In the genomic region with DNA sequence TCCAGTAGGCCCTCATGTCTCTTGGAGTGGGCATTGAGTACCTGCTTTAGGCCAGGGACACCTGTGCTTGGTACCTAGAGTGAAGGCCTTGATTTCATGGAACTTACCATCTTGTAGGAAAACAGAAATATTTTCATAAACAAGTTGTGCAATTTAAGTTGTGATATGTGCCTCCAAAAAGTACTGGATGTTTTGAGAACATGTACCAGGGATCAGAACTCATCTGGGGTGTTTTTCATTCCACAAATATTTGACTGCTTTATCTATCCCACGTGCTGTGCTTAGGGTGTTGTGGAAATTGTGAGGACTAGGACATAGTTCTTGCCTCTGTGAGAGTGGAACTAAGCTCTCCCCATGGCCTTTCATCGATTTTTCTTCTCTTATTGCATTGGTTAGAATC, we compare ENCODE assay signal across 18 cellular contexts. TPM values are rescaled to one million over a fixed set of nuclear protein-coding genes. Genes with fewer than 3 reads are reported as not detected.
DNase-seq lines count a peak whose midpoint lies in the region; ATAC-seq, FAIRE-seq and TF ChIP-seq lines count a peak whose summit lies in the region.
"Had no signal": no experiment of that assay in that cellular context is flagged by ENCODE, and none has a peak within 500 bp of the region (broad histone marks: within the 10 kb centered on the region; RNA-seq: fewer than 3 reads in every experiment).

No MANE protein-coding gene starts in this region.

- TF ChIP-seq POLR2A in HepG2 (IDR thresholded peaks at IDR 0.05; ENCODE audit: insufficient read depth in 1 of 2, low read depth in 2 of 2, low read length in 2 of 2) (peak; percentile 14 to 33; a peak in 2 of 4 replicates), right lobe of liver (IDR thresholded peaks at IDR 0.05) (no peak), tibial nerve (IDR thresholded peaks at IDR 0.05) (no peak), ovary (IDR thresholded peaks at IDR 0.05) (no peak)

- H3K27me3 ChIP-seq in HepG2 (ENCODE audit: control insufficient read depth in 1 of 2, insufficient read depth in 2 of 2, low read length in 2 of 2) (no peaks in the 10 kb centered on the region), right lobe of liver (no peaks in the 10 kb centered on the region), lower lobe of right lung (ENCODE audit: low read depth) (no peaks in the 10 kb centered on the region), tibial nerve (no peaks in the 10 kb centered on the region), ovary (no peaks in the 10 kb centered on the region)

- intact Hi-C loops in HepG2 (cut with micrococcal nuclease; ENCODE audit: unreplicated experiment) = no loop called here
- intact Hi-C loops in right lobe of liver (cut with DNase I) = no loop called here
- intact Hi-C loops in lower lobe of right lung (cut with DNase I) = no loop called here
- intact Hi-C loops in ovary (cut with DNase I) = no loop called here

- H3K36me3 ChIP-seq in HepG2 (replicated peaks in 1 of 2; ENCODE audit: control insufficient read depth in 1 of 2, insufficient read depth in 2 of 2, low read length in 2 of 2) (peaks cover 60 to 95% of the 10 kb centered on the region in 2 experiments), right lobe of liver (no peaks in the 10 kb centered on the region), lower lobe of right lung (peaks cover 3% of the 10 kb centered on the region), tibial nerve (peaks cover 0 to 18% (median 0%) of the 10 kb centered on the region in 3 donors), ovary (no peaks in the 10 kb centered on the region)

- WGBS in HepG2 (ENCODE audit: low lambda C conversion rate) = 68% methylated on average over 2 of the region's 2 CpGs
- WGBS in right lobe of liver (ENCODE audit: insufficient coverage, low coverage, low lambda C conversion rate, missing lambda C conversion rate) = 78% methylated on average over 2 of the region's 2 CpGs
- WGBS in tibial nerve, 2 donors = 82% methylated on average over 2 of the region's 2 CpGs
- WGBS in ovary, 3 donors = 44 to 53% (median 51%) methylated on average over 2 of the region's 2 CpGs

- H3K4me2 ChIP-seq in HepG2 (ENCODE audit: low read depth, low read length) = peak overlapping the region; percentile 17

- H3K4me1 ChIP-seq in HepG2 (ENCODE audit: insufficient read depth, low read length) (peaks cover 100% of the 10 kb centered on the region), right lobe of liver (no peaks in the 10 kb centered on the region), lower lobe of right lung (no peaks in the 10 kb centered on the region), tibial nerve (peaks cover 0 to 12% (median 2%) of the 10 kb centered on the region in 4 donors), ovary (ENCODE audit: insufficient read depth) (no peaks in the 10 kb centered on the region)

- DNase-seq in HepG2 (ENCODE audit: low spot score) (no peak), right lobe of liver (no peak), lower lobe of right lung (no peak), tibial nerve (ENCODE audit: low spot score in 2 of 2) (no peak), anterior cingulate cortex (lab: John Stamatoyannopoulos, UW) (no peak), GOT3 (lab: John Stamatoyannopoulos, UW) (no peak), ovary (no peak)
- DNase-seq: CD8-positive, alpha-beta T cell; COR-L47; DMS153; DMS79 treated with DMSO at 0.1 percent for 48 hours; EL; GM23248 had no signal

- H2AFZ ChIP-seq in HepG2 (ENCODE audit: low read length) = no peak overlapping the region
- H2AFZ ChIP-seq: GM23248 had no signal

- TF ChIP-seq CTCF in HepG2 (CRISPR knock-in tag; IDR thresholded peaks at IDR 0.05) (no peak), right lobe of liver (IDR thresholded peaks at IDR 0.05) (no peak), lower lobe of right lung (IDR thresholded peaks at IDR 0.05) (no peak), tibial nerve (IDR thresholded peaks at IDR 0.05) (no peak), ovary (IDR thresholded peaks at IDR 0.05) (no peak)

- FAIRE-seq in HepG2 (lab: Jason Lieb, UNC) = peak; percentile 59
- FAIRE-seq: D721Med, G401.6, GM12891 had no signal

- TF ChIP-seq RAD21 in HepG2 (CRISPR knock-in tag; IDR thresholded peaks at IDR 0.05) = no peak; the same call in 1 of the 2 replicates

- H3K9ac ChIP-seq in HepG2 (ENCODE audit: insufficient read depth, low read depth, low read length) = no peak overlapping the region
- H3K9ac ChIP-seq: GM23248 had no signal

- H3K4me3 ChIP-seq in HepG2 (replicated peaks in 1 of 3; ENCODE audit: insufficient read depth in 1 of 3, low read depth in 2 of 3, low read length in 3 of 3) = peak overlapping the region in 1 of 3 experiments; percentile 5; a peak in 1 of 6 replicates
- H3K4me3 ChIP-seq in right lobe of liver = no peak overlapping the region
- no peak overlapping the region for H3K4me3 ChIP-seq in lower lobe of right lung
- no peak overlapping the region for H3K4me3 ChIP-seq in tibial nerve
- no peak overlapping the region for H3K4me3 ChIP-seq in ovary
- H3K4me3 ChIP-seq: GM23248 had no signal

- H3K9me3 ChIP-seq in HepG2 (ENCODE audit: low read length) = no peaks in the 10 kb centered on the region
- H3K9me3 ChIP-seq in right lobe of liver = no peaks in the 10 kb centered on the region
- H3K9me3 ChIP-seq in lower lobe of right lung = peaks cover 3% of the 10 kb centered on the region
- peaks cover 0 to 19% (median 0%) of the 10 kb centered on the region in 4 donors for H3K9me3 ChIP-seq in tibial nerve
- H3K9me3 ChIP-seq in ovary = no peaks in the 10 kb centered on the region

- H4K20me1 ChIP-seq in HepG2 (ENCODE audit: insufficient read depth, low read length) = peaks cover 99% of the 10 kb centered on the region

- POLR2A ChIA-PET in HepG2 (lab: Yijun Ruan, JAX) = interaction anchor here (2.0 kb wide), 1 partner anchor 9 kb away, joined by 5 read pairs; no protein-coding TSS in a partner anchor

- peaks cover 98% of the 10 kb centered on the region for H3K79me2 ChIP-seq in HepG2 (ENCODE audit: insufficient read depth, low read length)

- no peak for ATAC-seq in HepG2
- ATAC-seq in right lobe of liver = no peak
- ATAC-seq in lower lobe of right lung = no peak
- ATAC-seq: CD8-positive, alpha-beta T cell had no signal

- no peak overlapping the region for H3K27ac ChIP-seq in HepG2 (ENCODE audit: extremely low read length, insufficient read depth, low read length)
- H3K27ac ChIP-seq in right lobe of liver = no peak overlapping the region
- peak overlapping the region; percentile 38 for H3K27ac ChIP-seq in lower lobe of right lung
- H3K27ac ChIP-seq in tibial nerve = peak overlapping the region in 3 of 4 donors; percentile 3 to 83 (median 75)
- no peak overlapping the region for H3K27ac ChIP-seq in ovary
- H3K27ac ChIP-seq: 22Rv1, GM23248 had no signal

- no peak for TF ChIP-seq EP300 in HepG2 (IDR thresholded peaks at IDR 0.05; ENCODE audit: low read depth in 2 of 2, low read length in 2 of 2)
- no peak for TF ChIP-seq EP300 in HepG2 (CRISPR knock-in tag; IDR thresholded peaks at IDR 0.05; ENCODE audit: borderline replicate concordance)
- peak in 1 of 2 donors; percentile 28 for TF ChIP-seq EP300 in tibial nerve (IDR thresholded peaks at IDR 0.05)
- TF ChIP-seq EP300 in ovary (IDR thresholded peaks at IDR 0.05) = no peak

- in situ Hi-C loops in HepG2 (cut with HindIII; ENCODE audit: extremely low pct_ligation_motif_present, low pct_unique_long_range_greater_than_20kb) = no loop called here

- CTCF ChIA-PET in HepG2 (lab: Yijun Ruan, JAX; ENCODE audit: low intra/inter-chr PET ratio, low total read pairs) = no interaction called here

- BruUV-seq in HepG2 (replicated peaks; lab: Mats Ljungman, UMichigan) = no TSS peak

TF ChIP-seq in HepG2, 621 proteins besides CTCF, POLR2A, EP300 and RAD21 (continues in another document):
- TF ChIP-seq, protein P1, sequence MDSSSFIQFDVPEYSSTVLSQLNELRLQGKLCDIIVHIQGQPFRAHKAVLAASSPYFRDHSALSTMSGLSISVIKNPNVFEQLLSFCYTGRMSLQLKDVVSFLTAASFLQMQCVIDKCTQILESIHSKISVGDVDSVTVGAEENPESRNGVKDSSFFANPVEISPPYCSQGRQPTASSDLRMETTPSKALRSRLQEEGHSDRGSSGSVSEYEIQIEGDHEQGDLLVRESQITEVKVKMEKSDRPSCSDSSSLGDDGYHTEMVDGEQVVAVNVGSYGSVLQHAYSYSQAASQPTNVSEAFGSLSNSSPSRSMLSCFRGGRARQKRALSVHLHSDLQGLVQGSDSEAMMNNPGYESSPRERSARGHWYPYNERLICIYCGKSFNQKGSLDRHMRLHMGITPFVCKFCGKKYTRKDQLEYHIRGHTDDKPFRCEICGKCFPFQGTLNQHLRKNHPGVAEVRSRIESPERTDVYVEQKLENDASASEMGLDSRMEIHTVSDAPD (CRISPR knock-in tag; IDR thresholded peaks at IDR 0.05) = no peak
- 0 out of 2 replicates have a peak, but pooled peaks have one; percentile 38 for TF ChIP-seq POLR2AphosphoS5 (IDR thresholded peaks at IDR 0.05; ENCODE audit: low read depth, low read length)
- TF ChIP-seq DNMT1 (CRISPR knock-in tag; IDR thresholded peaks at IDR 0.05) = no peak

RNA-seq across cellular contexts. Expression of a gene that starts 8.8 kb away (rescaled TPM):
- total RNA-seq in HepG2 (2016; rRNA removed; fragmentation: Illumina TruSeq; extraction: Trizol) = 59.0 and 70.4 TPM in 2 replicates
- total RNA-seq in HepG2 (2016; cell fraction: cytosol; rRNA removed; fragmentation: Illumina TruSeq; extraction: Trizol; ENCODE audit: low read depth) = 19.9 and 25.5 TPM in 2 replicates
- 50.0 and 70.7 TPM in 2 replicates for total RNA-seq in HepG2 (2016; cell fraction: insoluble cytoplasmic fraction; rRNA removed; fragmentation: Illumina TruSeq; extraction: Trizol)
- 136 and 148 TPM in 2 replicates for total RNA-seq in HepG2 (2016; cell fraction: membrane; rRNA removed; fragmentation: Illumina TruSeq; extraction: Trizol)
- 61.9 and 70.6 TPM in 2 replicates for total RNA-seq in HepG2 (2016; cell fraction: nucleus; rRNA removed; fragmentation: Illumina TruSeq; extraction: Trizol)
- 86.1 and 121 TPM in 2 replicates for polyA plus RNA-seq in HepG2 (2011; rRNA removed)
- 22.3 and 49.7 TPM in 2 replicates for polyA plus RNA-seq in HepG2 (2011; cell fraction: cytosol; rRNA removed)
- polyA plus RNA-seq in HepG2 (2011; cell fraction: nucleus; rRNA removed) = 150 and 275 TPM in 2 replicates
- 58.7 and 76.3 TPM in 2 replicates for polyA plus RNA-seq in HepG2 (2012)
- 106 and 127 TPM in 2 replicates for polyA plus RNA-seq in HepG2 (2016; cell fraction: cytosol; fragmentation: Illumina TruSeq; extraction: Trizol; ENCODE audit: low read depth)
- 95.8 and 124 TPM in 2 replicates for polyA plus RNA-seq in HepG2 (2016; cell fraction: insoluble cytoplasmic fraction; fragmentation: Illumina TruSeq; extraction: Trizol; ENCODE audit: low read depth)
- polyA plus RNA-seq in HepG2 (2016; cell fraction: membrane; fragmentation: Illumina TruSeq; extraction: Trizol; ENCODE audit: low read depth) = 156 and 170 TPM in 2 replicates
- 155 and 169 TPM in 2 replicates for polyA plus RNA-seq in HepG2 (2016; cell fraction: nucleus; fragmentation: Illumina TruSeq; extraction: Trizol; ENCODE audit: insufficient read depth, low read depth)
- 0.02 and 110 TPM in 2 replicates for polyA minus RNA-seq in HepG2 (2011; rRNA and poly(A)+ RNA removed; ENCODE audit: low replicate concordance)
- 14.3 and 28.8 TPM in 2 replicates for polyA minus RNA-seq in HepG2 (2011; cell fraction: cytosol; rRNA and poly(A)+ RNA removed)
- 43.1 and 57.6 TPM in 2 replicates for polyA minus RNA-seq in HepG2 (2011; cell fraction: nucleus; rRNA and poly(A)+ RNA removed)
- total RNA-seq in right lobe of liver = 1 to 10 TPM in 5 of 6 experiments, under 1 TPM in 1; 0.69 to 2.6 (median 2.1) TPM
- total RNA-seq in lower lobe of right lung = 30.7 TPM
- total RNA-seq in tibial nerve = 10 to 100 TPM; 20.1 to 92.4 (median 43.1) TPM
- total RNA-seq in ovary = 10 to 100 TPM in 6 of 7 donors, 1 to 10 TPM in 1; 3.3 to 72.1 (median 17.4) TPM
- 1 to 10 TPM; 2.5 to 6.8 TPM for polyA plus RNA-seq in ovary
- total RNA-seq: GM23248 had no signal
- polyA plus RNA-seq: CD14-positive monocyte, GM23248 had no signal

Comparison
In these comparisons a context has a peak if more than half of its experiments do, and no peak if none do; other contexts are left out.
1. POLR2A ChIP-seq: peak in HepG2 (2 of 2); none in right lobe of liver (single experiment), tibial nerve (0 of 2) and ovary (single experiment).
2. H3K27ac ChIP-seq: peak in lower lobe of right lung (single experiment) and tibial nerve (3 of 4); none in HepG2 (single experiment), right lobe of liver (0 of 3) and ovary (0 of 2).